ENCODE assay signal across 1 cellular context in the genomic region with DNA sequence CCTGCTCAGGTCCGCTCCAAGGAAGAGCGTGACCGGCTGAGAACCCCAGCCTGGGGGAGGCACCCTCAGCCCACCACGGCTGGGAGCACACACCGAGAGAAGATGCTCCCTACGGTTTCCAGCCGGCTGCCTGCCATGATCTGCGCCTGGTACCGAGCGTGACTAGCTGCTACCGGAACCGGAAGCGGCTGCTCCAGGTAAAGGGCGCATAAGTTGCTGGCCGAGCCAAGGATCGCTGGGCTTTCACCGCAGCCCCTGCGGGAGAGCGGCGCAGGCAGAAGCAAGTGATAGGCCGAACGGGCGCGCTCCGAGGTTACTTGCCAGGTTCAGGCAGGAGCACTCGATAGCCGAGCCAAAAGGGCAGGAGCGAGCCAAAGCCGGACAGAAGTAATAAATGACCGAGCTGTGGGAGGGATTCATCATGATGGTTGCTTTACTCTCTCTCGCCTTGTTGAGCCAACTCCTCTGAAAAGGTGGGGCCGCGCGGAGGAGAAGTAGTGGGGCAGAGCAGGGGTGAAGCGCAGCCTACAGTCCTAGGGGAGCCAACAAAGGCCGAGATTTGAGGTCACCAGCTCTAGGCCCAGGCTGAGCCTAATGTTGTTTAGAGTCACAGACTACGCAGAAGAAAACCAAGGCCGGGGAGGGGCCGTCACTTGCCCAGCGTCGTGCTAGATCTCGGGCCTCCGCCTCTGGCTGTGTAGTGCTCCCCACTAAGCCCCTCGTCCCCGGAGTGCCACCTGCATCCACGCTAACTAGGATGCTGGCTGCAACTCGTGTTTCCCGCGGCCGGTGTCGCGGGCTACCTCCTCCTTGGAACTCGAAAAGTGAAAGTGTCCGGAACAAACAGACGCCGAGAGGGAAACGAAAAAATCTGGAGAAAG.
TF ChIP-seq lines count a peak whose summit lies in the region.

Gene MRPS23 (minus strand): TSS at position 171 of the 881 bp plus-strand sequence. CDS start 34 bp downstream, at position 137.

TF ChIP-seq in WTC11, 78 proteins besides CTCF, POLR2A, EP300 and RAD21 (continued from another document and continues in another):
- no peak for TF ChIP-seq PRDM15 (CRISPR knock-in tag; IDR thresholded peaks at IDR 0.05)
- no peak for TF ChIP-seq E2F1 (CRISPR knock-in tag; IDR thresholded peaks at IDR 0.05)
- no peak for TF ChIP-seq TP53 (CRISPR knock-in tag; IDR thresholded peaks at IDR 0.05)
- TF ChIP-seq NFYB (CRISPR knock-in tag; conservative IDR thresholded peaks at IDR 0.05; ENCODE audit: low read depth), result no peak
- TF ChIP-seq, protein P1, sequence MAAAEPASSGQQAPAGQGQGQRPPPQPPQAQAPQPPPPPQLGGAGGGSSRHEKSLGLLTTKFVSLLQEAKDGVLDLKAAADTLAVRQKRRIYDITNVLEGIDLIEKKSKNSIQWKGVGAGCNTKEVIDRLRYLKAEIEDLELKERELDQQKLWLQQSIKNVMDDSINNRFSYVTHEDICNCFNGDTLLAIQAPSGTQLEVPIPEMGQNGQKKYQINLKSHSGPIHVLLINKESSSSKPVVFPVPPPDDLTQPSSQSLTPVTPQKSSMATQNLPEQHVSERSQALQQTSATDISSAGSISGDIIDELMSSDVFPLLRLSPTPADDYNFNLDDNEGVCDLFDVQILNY (CRISPR knock-in tag; IDR thresholded peaks at IDR 0.05), result peak; percentile 65; the same call in 1 of the 2 replicates
- peak; percentile 92 for TF ChIP-seq SP1 (CRISPR knock-in tag; conservative IDR thresholded peaks at IDR 0.05)
- TF ChIP-seq, protein P2, sequence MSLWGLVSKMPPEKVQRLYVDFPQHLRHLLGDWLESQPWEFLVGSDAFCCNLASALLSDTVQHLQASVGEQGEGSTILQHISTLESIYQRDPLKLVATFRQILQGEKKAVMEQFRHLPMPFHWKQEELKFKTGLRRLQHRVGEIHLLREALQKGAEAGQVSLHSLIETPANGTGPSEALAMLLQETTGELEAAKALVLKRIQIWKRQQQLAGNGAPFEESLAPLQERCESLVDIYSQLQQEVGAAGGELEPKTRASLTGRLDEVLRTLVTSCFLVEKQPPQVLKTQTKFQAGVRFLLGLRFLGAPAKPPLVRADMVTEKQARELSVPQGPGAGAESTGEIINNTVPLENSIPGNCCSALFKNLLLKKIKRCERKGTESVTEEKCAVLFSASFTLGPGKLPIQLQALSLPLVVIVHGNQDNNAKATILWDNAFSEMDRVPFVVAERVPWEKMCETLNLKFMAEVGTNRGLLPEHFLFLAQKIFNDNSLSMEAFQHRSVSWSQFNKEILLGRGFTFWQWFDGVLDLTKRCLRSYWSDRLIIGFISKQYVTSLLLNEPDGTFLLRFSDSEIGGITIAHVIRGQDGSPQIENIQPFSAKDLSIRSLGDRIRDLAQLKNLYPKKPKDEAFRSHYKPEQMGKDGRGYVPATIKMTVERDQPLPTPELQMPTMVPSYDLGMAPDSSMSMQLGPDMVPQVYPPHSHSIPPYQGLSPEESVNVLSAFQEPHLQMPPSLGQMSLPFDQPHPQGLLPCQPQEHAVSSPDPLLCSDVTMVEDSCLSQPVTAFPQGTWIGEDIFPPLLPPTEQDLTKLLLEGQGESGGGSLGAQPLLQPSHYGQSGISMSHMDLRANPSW (CRISPR knock-in tag; conservative IDR thresholded peaks at IDR 0.05; ENCODE audit: low read depth), result no peak
- TF ChIP-seq, protein P3, sequence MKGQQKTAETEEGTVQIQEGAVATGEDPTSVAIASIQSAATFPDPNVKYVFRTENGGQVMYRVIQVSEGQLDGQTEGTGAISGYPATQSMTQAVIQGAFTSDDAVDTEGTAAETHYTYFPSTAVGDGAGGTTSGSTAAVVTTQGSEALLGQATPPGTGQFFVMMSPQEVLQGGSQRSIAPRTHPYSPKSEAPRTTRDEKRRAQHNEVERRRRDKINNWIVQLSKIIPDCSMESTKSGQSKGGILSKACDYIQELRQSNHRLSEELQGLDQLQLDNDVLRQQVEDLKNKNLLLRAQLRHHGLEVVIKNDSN (CRISPR knock-in tag; IDR thresholded peaks at IDR 0.05), result peak; percentile 43
- peak; percentile 67; the same call in 1 of the 2 replicates for TF ChIP-seq HMGXB4 (CRISPR knock-in tag; IDR thresholded peaks at IDR 0.05)
- TF ChIP-seq, protein P4, sequence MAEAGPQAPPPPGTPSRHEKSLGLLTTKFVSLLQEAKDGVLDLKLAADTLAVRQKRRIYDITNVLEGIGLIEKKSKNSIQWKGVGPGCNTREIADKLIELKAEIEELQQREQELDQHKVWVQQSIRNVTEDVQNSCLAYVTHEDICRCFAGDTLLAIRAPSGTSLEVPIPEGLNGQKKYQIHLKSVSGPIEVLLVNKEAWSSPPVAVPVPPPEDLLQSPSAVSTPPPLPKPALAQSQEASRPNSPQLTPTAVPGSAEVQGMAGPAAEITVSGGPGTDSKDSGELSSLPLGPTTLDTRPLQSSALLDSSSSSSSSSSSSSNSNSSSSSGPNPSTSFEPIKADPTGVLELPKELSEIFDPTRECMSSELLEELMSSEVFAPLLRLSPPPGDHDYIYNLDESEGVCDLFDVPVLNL (CRISPR knock-in tag; IDR thresholded peaks at IDR 0.05; ENCODE audit: borderline replicate concordance, low read depth), result no peak
- peak; percentile 96 for TF ChIP-seq GABPB1 (CRISPR knock-in tag; IDR thresholded peaks at IDR 0.05)
- TF ChIP-seq, protein P5, sequence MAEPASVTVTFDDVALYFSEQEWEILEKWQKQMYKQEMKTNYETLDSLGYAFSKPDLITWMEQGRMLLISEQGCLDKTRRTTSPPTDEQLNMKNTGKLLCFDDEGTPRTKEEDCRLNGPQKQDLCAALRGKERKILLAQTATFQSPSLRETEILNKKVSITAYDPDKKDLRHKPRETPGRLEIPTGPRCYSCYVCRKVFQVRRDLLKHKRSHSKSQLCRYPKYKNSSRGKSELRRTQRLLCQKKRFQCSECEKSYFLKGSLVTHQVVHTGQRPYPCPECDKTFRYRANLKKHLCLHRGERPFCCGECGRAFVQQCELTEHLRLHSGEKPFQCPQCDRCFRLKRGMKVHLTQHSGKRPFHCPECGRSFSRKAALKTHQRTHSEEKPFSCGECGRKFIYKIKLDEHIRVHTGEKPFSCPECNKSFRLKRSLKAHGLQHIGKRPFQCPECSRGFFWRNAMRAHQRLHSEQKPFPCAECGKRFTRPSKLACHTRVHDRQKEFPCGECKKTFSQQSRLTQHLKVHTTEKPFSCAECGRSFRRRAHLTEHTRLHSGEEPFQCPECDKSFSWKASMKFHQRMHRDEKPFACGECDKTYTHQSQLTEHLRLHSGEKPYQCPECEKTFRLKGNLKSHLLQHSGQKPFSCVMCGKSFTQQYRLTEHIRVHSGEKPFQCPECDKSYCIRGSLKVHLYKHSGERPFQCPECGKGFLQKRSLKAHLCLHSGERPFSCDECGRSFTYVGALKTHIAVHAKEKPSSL (CRISPR knock-in tag; conservative IDR thresholded peaks at IDR 0.05), result no peak
- peak; percentile 18; the same call in 1 of the 2 replicates for TF ChIP-seq FOXP1 (CRISPR knock-in tag; IDR thresholded peaks at IDR 0.05; ENCODE audit: borderline replicate concordance)
- no peak for TF ChIP-seq IRF2 (CRISPR knock-in tag; IDR thresholded peaks at IDR 0.05; ENCODE audit: borderline replicate concordance, low read depth)
- TF ChIP-seq, protein P6, sequence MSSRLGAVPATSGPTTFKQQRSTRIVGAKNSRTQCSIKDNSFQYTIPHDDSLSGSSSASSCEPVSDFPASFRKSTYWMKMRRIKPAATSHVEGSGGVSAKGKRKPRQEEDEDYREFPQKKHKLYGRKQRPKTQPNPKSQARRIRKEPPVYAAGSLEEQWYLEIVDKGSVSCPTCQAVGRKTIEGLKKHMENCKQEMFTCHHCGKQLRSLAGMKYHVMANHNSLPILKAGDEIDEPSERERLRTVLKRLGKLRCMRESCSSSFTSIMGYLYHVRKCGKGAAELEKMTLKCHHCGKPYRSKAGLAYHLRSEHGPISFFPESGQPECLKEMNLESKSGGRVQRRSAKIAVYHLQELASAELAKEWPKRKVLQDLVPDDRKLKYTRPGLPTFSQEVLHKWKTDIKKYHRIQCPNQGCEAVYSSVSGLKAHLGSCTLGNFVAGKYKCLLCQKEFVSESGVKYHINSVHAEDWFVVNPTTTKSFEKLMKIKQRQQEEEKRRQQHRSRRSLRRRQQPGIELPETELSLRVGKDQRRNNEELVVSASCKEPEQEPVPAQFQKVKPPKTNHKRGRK (CRISPR knock-in tag; IDR thresholded peaks at IDR 0.05; ENCODE audit: borderline replicate concordance), result no peak
- TF ChIP-seq, protein P7, sequence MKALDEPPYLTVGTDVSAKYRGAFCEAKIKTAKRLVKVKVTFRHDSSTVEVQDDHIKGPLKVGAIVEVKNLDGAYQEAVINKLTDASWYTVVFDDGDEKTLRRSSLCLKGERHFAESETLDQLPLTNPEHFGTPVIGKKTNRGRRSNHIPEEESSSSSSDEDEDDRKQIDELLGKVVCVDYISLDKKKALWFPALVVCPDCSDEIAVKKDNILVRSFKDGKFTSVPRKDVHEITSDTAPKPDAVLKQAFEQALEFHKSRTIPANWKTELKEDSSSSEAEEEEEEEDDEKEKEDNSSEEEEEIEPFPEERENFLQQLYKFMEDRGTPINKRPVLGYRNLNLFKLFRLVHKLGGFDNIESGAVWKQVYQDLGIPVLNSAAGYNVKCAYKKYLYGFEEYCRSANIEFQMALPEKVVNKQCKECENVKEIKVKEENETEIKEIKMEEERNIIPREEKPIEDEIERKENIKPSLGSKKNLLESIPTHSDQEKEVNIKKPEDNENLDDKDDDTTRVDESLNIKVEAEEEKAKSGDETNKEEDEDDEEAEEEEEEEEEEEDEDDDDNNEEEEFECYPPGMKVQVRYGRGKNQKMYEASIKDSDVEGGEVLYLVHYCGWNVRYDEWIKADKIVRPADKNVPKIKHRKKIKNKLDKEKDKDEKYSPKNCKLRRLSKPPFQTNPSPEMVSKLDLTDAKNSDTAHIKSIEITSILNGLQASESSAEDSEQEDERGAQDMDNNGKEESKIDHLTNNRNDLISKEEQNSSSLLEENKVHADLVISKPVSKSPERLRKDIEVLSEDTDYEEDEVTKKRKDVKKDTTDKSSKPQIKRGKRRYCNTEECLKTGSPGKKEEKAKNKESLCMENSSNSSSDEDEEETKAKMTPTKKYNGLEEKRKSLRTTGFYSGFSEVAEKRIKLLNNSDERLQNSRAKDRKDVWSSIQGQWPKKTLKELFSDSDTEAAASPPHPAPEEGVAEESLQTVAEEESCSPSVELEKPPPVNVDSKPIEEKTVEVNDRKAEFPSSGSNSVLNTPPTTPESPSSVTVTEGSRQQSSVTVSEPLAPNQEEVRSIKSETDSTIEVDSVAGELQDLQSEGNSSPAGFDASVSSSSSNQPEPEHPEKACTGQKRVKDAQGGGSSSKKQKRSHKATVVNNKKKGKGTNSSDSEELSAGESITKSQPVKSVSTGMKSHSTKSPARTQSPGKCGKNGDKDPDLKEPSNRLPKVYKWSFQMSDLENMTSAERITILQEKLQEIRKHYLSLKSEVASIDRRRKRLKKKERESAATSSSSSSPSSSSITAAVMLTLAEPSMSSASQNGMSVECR (CRISPR knock-in tag; IDR thresholded peaks at IDR 0.05; ENCODE audit: borderline replicate concordance), result peak; percentile 87; the same call in 1 of the 2 replicates
- no peak for TF ChIP-seq RELA (CRISPR knock-in tag; IDR thresholded peaks at IDR 0.05; ENCODE audit: borderline replicate concordance)
- TF ChIP-seq ELF4 (CRISPR knock-in tag; IDR thresholded peaks at IDR 0.05; ENCODE audit: low read depth), result no peak
- TF ChIP-seq ERG (CRISPR knock-in tag; IDR thresholded peaks at IDR 0.05), result no peak
- no peak for TF ChIP-seq ESRRA (CRISPR knock-in tag; IDR thresholded peaks at IDR 0.05; ENCODE audit: borderline replicate concordance)
